Comparison of ENCODE assay signal across 8 cellular contexts in the genomic region with DNA sequence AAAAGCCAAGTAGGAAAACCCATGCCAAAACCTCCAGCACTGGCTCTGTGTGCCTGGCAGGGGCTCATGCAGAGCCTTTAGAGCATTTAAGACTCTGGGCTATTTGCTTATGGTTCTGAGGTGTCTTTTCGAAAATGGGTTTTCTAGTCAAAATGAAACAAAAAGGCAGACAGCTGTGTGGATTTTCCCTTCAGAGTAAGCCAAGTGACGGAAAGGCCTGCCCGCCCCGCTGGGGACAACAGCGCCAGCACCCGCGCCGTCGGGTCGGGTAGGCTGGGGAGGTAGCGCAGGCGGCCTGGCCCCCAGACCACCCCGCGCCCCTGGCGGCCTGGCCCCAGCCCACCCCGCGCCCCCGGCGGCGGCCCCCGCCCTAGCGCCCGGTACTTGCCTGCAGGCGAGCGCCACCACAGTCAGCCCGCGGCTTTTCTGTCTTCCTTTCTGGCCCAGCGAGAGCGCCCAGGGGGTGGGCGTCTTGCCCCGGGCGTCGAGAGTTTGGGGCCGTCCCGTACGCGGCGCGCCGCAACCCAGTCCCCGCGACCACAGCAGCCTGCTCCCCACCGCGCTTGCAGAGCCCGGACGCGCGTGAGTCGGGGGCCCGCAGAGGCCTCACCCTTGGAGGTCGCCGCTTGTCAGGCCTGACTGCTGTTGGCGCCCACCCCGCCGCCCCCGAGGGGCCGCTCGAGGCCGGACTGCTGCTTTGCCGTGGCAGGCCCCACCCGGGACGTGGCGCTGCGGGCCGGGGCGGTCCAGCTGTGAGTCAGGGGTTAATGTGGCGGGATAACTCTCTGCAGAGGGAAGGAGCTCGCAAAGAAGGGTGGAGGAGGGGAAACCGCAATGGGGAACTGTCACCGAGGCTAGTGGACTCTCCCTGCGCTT. TPM values are rescaled to one million over a fixed set of nuclear protein-coding genes. Genes with fewer than 3 reads are reported as not detected.
DNase-seq lines count a peak whose midpoint lies in the region; ATAC-seq and TF ChIP-seq lines count a peak whose summit lies in the region.

A gene with protein sequence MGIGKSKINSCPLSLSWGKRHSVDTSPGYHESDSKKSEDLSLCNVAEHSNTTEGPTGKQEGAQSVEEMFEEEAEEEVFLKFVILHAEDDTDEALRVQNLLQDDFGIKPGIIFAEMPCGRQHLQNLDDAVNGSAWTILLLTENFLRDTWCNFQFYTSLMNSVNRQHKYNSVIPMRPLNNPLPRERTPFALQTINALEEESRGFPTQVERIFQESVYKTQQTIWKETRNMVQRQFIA (minus strand): TSS at position 771 of the 876 bp plus-strand sequence. CDS start 21,223 bp downstream, outside the sequence.

- peak; percentile 52 for TF ChIP-seq CTCF in HFFc6 (IDR thresholded peaks at IDR 0.05)

- H3K4me1 Mint-ChIP-seq in HFFc6 (ENCODE audit: low read depth), result peaks cover 44% of the 10 kb centered on the region

- no peaks in the 10 kb centered on the region for H3K9me3 Mint-ChIP-seq in HFFc6

- H3K4me3 Mint-ChIP-seq in HFFc6, result peak within 1 kb of the TSS; percentile 85

- H3K27ac Mint-ChIP-seq in HFFc6, result peak within 1 kb of the TSS; percentile 89

- H3K36me3 Mint-ChIP-seq in HFFc6 (ENCODE audit: low read depth), result peaks cover 37% of the 10 kb centered on the region

- peak; percentile 70 for ATAC-seq in GM18499 (IDR thresholded peaks at IDR 0.05; ENCODE audit: insufficient read depth, unreplicated experiment)
- peak; percentile 85 for ATAC-seq in esophagus mucosa

- DNase-seq in HFFc6, result peak; percentile 75
- peak; percentile 28 for DNase-seq in NCI-H2196 (lab: John Stamatoyannopoulos, UW; ENCODE audit: unreplicated experiment)
- DNase-seq in activated T-cell treated with anti-CD3 and anti-CD28 coated beads for 4 hours, result peak; percentile 19
- DNase-seq in myocyte (ENCODE audit: low read depth), result peak; percentile 82
- DNase-seq in stimulated activated naive CD4-positive, alpha-beta T cell treated with Interleukin-2 at 50 U/mL for 16 hours (lab: John Stamatoyannopoulos, UW), result peak; percentile 56
- DNase-seq in NCI-H2081 treated with DMSO at 0.1 percent for 48 hours (lab: John Stamatoyannopoulos, UW), result no peak

- H3K27me3 Mint-ChIP-seq in HFFc6 (ENCODE audit: insufficient read depth), result no peaks in the 10 kb centered on the region

RNA-seq across cellular contexts. Expression of the gene that starts here (rescaled TPM):
- total RNA-seq in HFFc6 (2021; fragmentation: NEBNext Ultra II Directional; extraction: Animal tissue kit (Norgen Biotek cat#: 25700)), result 10 to 100 TPM in 4 of 6 experiments, 1 to 10 TPM in 2; 8.3 to 15.9 (median 13.1) TPM
- total RNA-seq in esophagus mucosa (1.2 TPM), myocyte (1.2 and 4.0 TPM in 2 replicates)
- polyA plus RNA-seq in myocyte (2012), result 1.8 TPM
